In the genomic region with DNA sequence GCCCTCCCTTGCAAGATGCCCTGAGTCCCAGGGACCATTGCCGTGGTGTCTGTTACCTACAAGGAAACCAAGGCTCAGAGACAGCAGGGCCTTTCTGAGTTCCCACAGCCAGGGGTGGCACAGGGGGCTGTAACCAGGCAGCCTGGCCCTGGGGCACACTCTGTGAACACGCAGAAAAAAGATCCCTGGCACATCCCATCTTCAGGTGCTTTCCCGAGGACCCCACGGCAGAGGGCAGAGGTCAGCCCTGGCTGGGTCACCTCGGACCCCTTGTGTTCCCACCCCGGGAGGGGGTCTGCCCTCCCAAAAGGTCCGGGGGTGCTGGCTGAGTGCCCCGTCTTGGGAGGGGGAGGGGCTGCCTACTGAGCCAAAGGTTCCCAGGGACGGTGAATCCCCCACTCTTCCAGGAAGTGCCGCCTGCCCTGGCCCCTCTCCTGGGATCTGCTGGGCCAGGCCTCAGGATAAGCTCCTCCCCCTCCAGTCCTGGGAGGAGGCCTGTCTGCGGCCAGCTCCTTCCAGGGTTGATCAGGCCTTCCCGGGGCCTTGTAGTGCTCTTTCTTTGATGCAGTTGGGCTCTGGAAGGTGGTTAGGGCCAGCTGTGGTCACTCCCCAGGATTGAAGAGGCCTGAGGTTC, we compare ENCODE assay signal across 10 cellular contexts. TPM values are rescaled to one million over a fixed set of nuclear protein-coding genes. Genes with fewer than 3 reads are reported as not detected.
DNase-seq lines count a peak whose midpoint lies in the region; ATAC-seq and TF ChIP-seq lines count a peak whose summit lies in the region.
"Had no signal": no experiment of that assay in that cellular context is flagged by ENCODE, and none has a peak within 500 bp of the region (broad histone marks: within the 10 kb centered on the region; RNA-seq: fewer than 3 reads in every experiment).

No MANE protein-coding gene starts in this region.

- peaks cover 91% of the 10 kb centered on the region for H3K79me2 ChIP-seq in HCT116 (ENCODE audit: insufficient read depth, low read length)

- RAD21 ChIA-PET in HCT116 (lab: Charles Lee; ENCODE audit: low non-redundant PET in 1 of 2, low total read pairs in 2 of 2, uncharacterized antibody in 2 of 2, unreplicated experiment in 2 of 2) = interaction anchor here in 1 of 2 experiments (1.0 kb wide), 1 partner anchor 18 kb away, joined by 3 read pairs; no protein-coding TSS in a partner anchor

- H4K20me1 ChIP-seq in HCT116 (ENCODE audit: insufficient read depth) = no peaks in the 10 kb centered on the region

- no peak overlapping the region for H3K4me2 ChIP-seq in HCT116 (ENCODE audit: low read length)

- H2AFZ ChIP-seq in HCT116 (ENCODE audit: low read depth, low read length, poor library complexity, severe bottlenecking) = no peak overlapping the region

- H3K27ac ChIP-seq in HCT116 (ENCODE audit: low read depth, low read length) (peak overlapping the region; percentile 5; the same call in 1 of the 2 replicates), coronary artery (peak overlapping the region; percentile 73 to 96), substantia nigra (ENCODE audit: low read depth, low read length, poor library complexity, severe bottlenecking) (peak overlapping the region; percentile 49)

- TF ChIP-seq CTCF in HCT116 (IDR thresholded peaks at IDR 0.05 in 2 of 3, conservative IDR thresholded peaks at IDR 0.05 in 1 of 3; ENCODE audit: borderline replicate concordance in 1 of 3, insufficient read depth in 1 of 3, low read depth in 2 of 3, low read length in 2 of 3) (no peak), coronary artery (IDR thresholded peaks at IDR 0.05) (no peak)

- no peak for DNase-seq in HCT116 (ENCODE audit: low read depth, low spot score)
- no peak for DNase-seq in coronary artery (ENCODE audit: low spot score)
- peak; percentile 79 for DNase-seq in kidney tubule cell (ENCODE audit: low spot score)
- peak in 3 of 49 donors; percentile 26 to 87 (median 37) for DNase-seq in substantia nigra (lab: John Stamatoyannopoulos, UW)
- no peak for DNase-seq in activated CD4-positive, alpha-beta T cell treated with anti-CD3 and anti-CD28 coated beads for 4 hours
- no peak for DNase-seq in posterior cingulate gyrus
- DNase-seq: activated gamma-delta T cell; stimulated activated naive CD8-positive, alpha-beta T cell treated with anti-CD3 and anti-CD28 coated beads, Interleukin-15, amount 100 ng/mL, for 72 hours had no signal

- peaks cover 16 to 49% of the 10 kb centered on the region in 2 experiments; a peak in 3 of 4 replicates for H3K4me1 ChIP-seq in HCT116 (ENCODE audit: control insufficient read depth in 1 of 2, insufficient read depth in 2 of 2, low read length in 2 of 2)

- no peak overlapping the region for H3K4me3 ChIP-seq in HCT116 (replicated peaks in 1 of 2; ENCODE audit: low read depth in 1 of 2, low read length in 2 of 2)
- peak overlapping the region; percentile 63 for H3K4me3 ChIP-seq in coronary artery

- TF ChIP-seq RAD21 in HCT116 (IDR thresholded peaks at IDR 0.05; ENCODE audit: low read depth) = no peak

- TF ChIP-seq POLR2A in HCT116 (IDR thresholded peaks at IDR 0.05; ENCODE audit: borderline replicate concordance, extremely low read depth, insufficient read depth, insufficient read length) = no peak

- intact Hi-C loops in HCT116 (cut with micrococcal nuclease) = no loop called here
- intact Hi-C loops in posterior cingulate gyrus (cut with DNase I) = loop anchor here (10.0 kb wide), 1 partner anchor 339 kb away; no protein-coding TSS in a partner anchor

- CTCF ChIA-PET in HCT116 (lab: Charles Lee) = interaction anchor here (1.2 kb wide), 2 partner anchors 14 to 35 kb away, joined by 3 to 4 read pairs; no protein-coding TSS in a partner anchor

- BruUV-seq in HCT116 (replicated peaks; lab: Mats Ljungman, UMichigan) = no TSS peak

- POLR2A ChIA-PET in HCT116 (lab: Charles Lee) = no interaction called here

- no peaks in the 10 kb centered on the region for H3K9me3 ChIP-seq in HCT116 (ENCODE audit: control insufficient read depth in 1 of 2, insufficient read depth in 1 of 2, low read depth in 1 of 2, low read length in 2 of 2)

- H3K9me2 ChIP-seq in HCT116 (ENCODE audit: insufficient read depth) = no peaks in the 10 kb centered on the region

- no peaks in the 10 kb centered on the region for H3K27me3 ChIP-seq in HCT116 (ENCODE audit: insufficient read depth, low read length)

- ATAC-seq in HCT116 (peak; percentile 49; the same call in 1 of the 2 replicates), GM21360 (IDR thresholded peaks at IDR 0.05; ENCODE audit: unreplicated experiment) (no peak), HG02623 (IDR thresholded peaks at IDR 0.05; ENCODE audit: unreplicated experiment) (no peak)
- ATAC-seq: stimulated activated naive CD8-positive, alpha-beta T cell treated with anti-CD3 and anti-CD28 coated beads, Interleukin-15, amount 100 ng/mL, for 72 hours had no signal

- H3K9ac ChIP-seq in HCT116 (ENCODE audit: low read length) = no peak overlapping the region

- H3K36me3 ChIP-seq in HCT116 (ENCODE audit: control insufficient read depth in 1 of 2, insufficient read depth in 2 of 2, low read length in 2 of 2) = no peaks in the 10 kb centered on the region

TF ChIP-seq in HCT116, 20 proteins besides CTCF, POLR2A, EP300 and RAD21:
- TF ChIP-seq YY1 (IDR thresholded peaks at IDR 0.05; ENCODE audit: extremely low read depth, insufficient replicate concordance, low read depth, low read length) (no peak), SRF (IDR thresholded peaks at IDR 0.05; ENCODE audit: low read depth) (no peak), EZH2phosphoT487 (IDR thresholded peaks at IDR 0.05; ENCODE audit: borderline replicate concordance) (no peak), ZNF274 (IDR thresholded peaks at IDR 0.05; ENCODE audit: low read depth, low read length) (no peak), ELF1 (IDR thresholded peaks at IDR 0.05; ENCODE audit: borderline replicate concordance, low read depth) (no peak), CBX3 (IDR thresholded peaks at IDR 0.05; ENCODE audit: low read depth) (no peak)
- TF ChIP-seq, protein P1, sequence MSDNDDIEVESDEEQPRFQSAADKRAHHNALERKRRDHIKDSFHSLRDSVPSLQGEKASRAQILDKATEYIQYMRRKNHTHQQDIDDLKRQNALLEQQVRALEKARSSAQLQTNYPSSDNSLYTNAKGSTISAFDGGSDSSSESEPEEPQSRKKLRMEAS (IDR thresholded peaks at IDR 0.05) = no peak
- TF ChIP-seq, protein P2, sequence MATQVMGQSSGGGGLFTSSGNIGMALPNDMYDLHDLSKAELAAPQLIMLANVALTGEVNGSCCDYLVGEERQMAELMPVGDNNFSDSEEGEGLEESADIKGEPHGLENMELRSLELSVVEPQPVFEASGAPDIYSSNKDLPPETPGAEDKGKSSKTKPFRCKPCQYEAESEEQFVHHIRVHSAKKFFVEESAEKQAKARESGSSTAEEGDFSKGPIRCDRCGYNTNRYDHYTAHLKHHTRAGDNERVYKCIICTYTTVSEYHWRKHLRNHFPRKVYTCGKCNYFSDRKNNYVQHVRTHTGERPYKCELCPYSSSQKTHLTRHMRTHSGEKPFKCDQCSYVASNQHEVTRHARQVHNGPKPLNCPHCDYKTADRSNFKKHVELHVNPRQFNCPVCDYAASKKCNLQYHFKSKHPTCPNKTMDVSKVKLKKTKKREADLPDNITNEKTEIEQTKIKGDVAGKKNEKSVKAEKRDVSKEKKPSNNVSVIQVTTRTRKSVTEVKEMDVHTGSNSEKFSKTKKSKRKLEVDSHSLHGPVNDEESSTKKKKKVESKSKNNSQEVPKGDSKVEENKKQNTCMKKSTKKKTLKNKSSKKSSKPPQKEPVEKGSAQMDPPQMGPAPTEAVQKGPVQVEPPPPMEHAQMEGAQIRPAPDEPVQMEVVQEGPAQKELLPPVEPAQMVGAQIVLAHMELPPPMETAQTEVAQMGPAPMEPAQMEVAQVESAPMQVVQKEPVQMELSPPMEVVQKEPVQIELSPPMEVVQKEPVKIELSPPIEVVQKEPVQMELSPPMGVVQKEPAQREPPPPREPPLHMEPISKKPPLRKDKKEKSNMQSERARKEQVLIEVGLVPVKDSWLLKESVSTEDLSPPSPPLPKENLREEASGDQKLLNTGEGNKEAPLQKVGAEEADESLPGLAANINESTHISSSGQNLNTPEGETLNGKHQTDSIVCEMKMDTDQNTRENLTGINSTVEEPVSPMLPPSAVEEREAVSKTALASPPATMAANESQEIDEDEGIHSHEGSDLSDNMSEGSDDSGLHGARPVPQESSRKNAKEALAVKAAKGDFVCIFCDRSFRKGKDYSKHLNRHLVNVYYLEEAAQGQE (IDR thresholded peaks at IDR 0.05; ENCODE audit: low read depth) = no peak
TF ChIP-seq in HCT116: peak in this region for 0.

RNA-seq across cellular contexts. Expression of a gene that starts 8.1 kb away (rescaled TPM):
- total RNA-seq in HCT116 (2021; ENCODE audit: unreplicated experiment) = 18.2 TPM
- 15.5 and 15.6 TPM in 2 replicates for polyA plus RNA-seq in HCT116 (2012)

RNA-seq across cellular contexts. Expression of a gene that starts 27.2 kb away (rescaled TPM):
- 102 TPM for total RNA-seq in HCT116 (2021; ENCODE audit: unreplicated experiment)
- polyA plus RNA-seq in HCT116 (2012) = 98.6 and 111 TPM in 2 replicates

RNA-seq across cellular contexts. Expression of a gene that starts 47.7 kb away (rescaled TPM):
- 6.3 TPM for total RNA-seq in HCT116 (2021; ENCODE audit: unreplicated experiment)
- polyA plus RNA-seq in HCT116 (2012) = 6.7 and 7.4 TPM in 2 replicates

RNA-seq across cellular contexts. Expression of a gene that starts 51.1 kb away (rescaled TPM):
- total RNA-seq in HCT116 (2021; ENCODE audit: unreplicated experiment) = 37.1 TPM
- 21.3 and 21.7 TPM in 2 replicates for polyA plus RNA-seq in HCT116 (2012)

Comparison
In these comparisons a context has a peak if more than half of its experiments do, and no peak if none do; other contexts are left out.
1. H3K27ac ChIP-seq: peak in every context shown above with its lines; median percentile 84 in coronary artery; 49 in substantia nigra; 5 in HCT116.